ENCODE assay signal across 11 cellular contexts in genomic region chr2:47007826-47008225, GRCh38.
DNase-seq lines count a peak whose midpoint lies in the region; ATAC-seq and TF ChIP-seq lines count a peak whose summit lies in the region.
"Had no signal": no experiment of that assay in that cellular context is flagged by ENCODE, and none has a peak within 500 bp of the region (broad histone marks: within the 10 kb centered on the region; RNA-seq: fewer than 3 reads in every experiment).

No MANE protein-coding gene starts in this region.

- H3K9me3 ChIP-seq in heart left ventricle (no peaks in the 10 kb centered on the region), parathyroid adenoma (ENCODE audit: control insufficient read depth, low read length) (no peaks in the 10 kb centered on the region), aorta (ENCODE audit: control insufficient read depth, low read length) (no peaks in the 10 kb centered on the region)
- H3K9me3 ChIP-seq: neutrophil had no signal

- H3K4me2 ChIP-seq in parathyroid adenoma (ENCODE audit: low read length) = no peak overlapping the region

- no peak for TF ChIP-seq CTCF in heart left ventricle (IDR thresholded peaks at IDR 0.05)
- TF ChIP-seq CTCF in parathyroid adenoma (IDR thresholded peaks at IDR 0.05) = no peak
- TF ChIP-seq CTCF in foreskin fibroblast (IDR thresholded peaks at IDR 0.05; ENCODE audit: low read depth, low read length) = no peak

- 83 to 87% (median 85%) methylated on average over 6 of the region's 6 CpGs for WGBS in heart left ventricle, 4 donors
- 55 to 62% methylated on average over 6 of the region's 6 CpGs for WGBS in aorta, 2 donors

- no peaks in the 10 kb centered on the region for H3K79me2 ChIP-seq in parathyroid adenoma

- H3K4me1 ChIP-seq in heart left ventricle = peaks cover 3 to 59% (median 30%) of the 10 kb centered on the region in 12 donors
- H3K4me1 ChIP-seq in parathyroid adenoma = peaks cover 29% of the 10 kb centered on the region
- peaks cover 0 to 7% of the 10 kb centered on the region in 2 donors for H3K4me1 ChIP-seq in aorta (ENCODE audit: control insufficient read depth in 1 of 2, insufficient read depth in 2 of 2, low read length in 2 of 2)

- peak overlapping the region; percentile 25 to 85 (median 80) for H3K27ac ChIP-seq in heart left ventricle
- peak overlapping the region; percentile 58 for H3K27ac ChIP-seq in parathyroid adenoma
- H3K27ac ChIP-seq in aorta (ENCODE audit: low read depth in 1 of 2, low read length in 2 of 2) = peak overlapping the region; percentile 64 to 90
- H3K27ac ChIP-seq: neutrophil had no signal

- TF ChIP-seq POLR2A in heart left ventricle (IDR thresholded peaks at IDR 0.05) = no peak

- peak; percentile 1 for ATAC-seq in Right ventricle myocardium superior (ENCODE audit: poor library complexity)
- ATAC-seq in heart left ventricle = no peak
- no peak for ATAC-seq in aorta (ENCODE audit: low FRiP score)
- ATAC-seq in HG03460 (IDR thresholded peaks at IDR 0.05; ENCODE audit: unreplicated experiment) = no peak

- H3K9ac ChIP-seq in parathyroid adenoma = no peak overlapping the region

- peaks cover 0 to 67% (median 18%) of the 10 kb centered on the region in 9 donors for H3K36me3 ChIP-seq in heart left ventricle
- no peaks in the 10 kb centered on the region for H3K36me3 ChIP-seq in parathyroid adenoma (ENCODE audit: control insufficient read depth, insufficient read depth, low read length)
- peaks cover 0 to 3% of the 10 kb centered on the region in 2 donors for H3K36me3 ChIP-seq in aorta (ENCODE audit: control insufficient read depth in 1 of 2, insufficient read depth in 2 of 2, low read length in 1 of 2)

- intact Hi-C loops in Right ventricle myocardium superior (cut with DNase I) = no loop called here
- intact Hi-C loops in cardiac septum (cut with DNase I) = no loop called here
- intact Hi-C loops in heart left ventricle (cut with DNase I) = loop anchor here in 1 of 10 donors (2.0 kb wide), 1 partner anchor 19 kb away; no protein-coding TSS in a partner anchor
- intact Hi-C loops in aorta (cut with DNase I) = no loop called here

- no peak overlapping the region for H3K4me3 ChIP-seq in heart left ventricle
- no peak overlapping the region for H3K4me3 ChIP-seq in parathyroid adenoma (ENCODE audit: low read depth, low read length)
- no peak overlapping the region for H3K4me3 ChIP-seq in aorta (ENCODE audit: low read length in 2 of 2)
- no peak overlapping the region for H3K4me3 ChIP-seq in foreskin fibroblast (ENCODE audit: low read depth in 1 of 2, low read length in 2 of 2)

- DNase-seq in Right ventricle myocardium superior (no peak), cardiac septum (ENCODE audit: low spot score) (no peak), heart left ventricle (no peak), aorta (no peak), foreskin fibroblast (no peak)
- DNase-seq in stimulated activated CD4-positive, alpha-beta T cell treated with anti-CD3 and anti-CD28 coated beads, Interleukin-12 subunit alpha, Interleukin-12 subunit beta, amount 100 ng/mL, for 4 hours = no peak
- DNase-seq: activated T-cell treated with anti-CD3 and anti-CD28 coated beads for 4 hours; stimulated activated CD4-positive, alpha-beta T cell treated with anti-CD3 and anti-CD28 coated beads, Interleukin-4, amount 100 ng/mL, for 24 hours had no signal

- H2AFZ ChIP-seq in parathyroid adenoma = peak overlapping the region; percentile 79

- no peaks in the 10 kb centered on the region for H3K27me3 ChIP-seq in heart left ventricle
- H3K27me3 ChIP-seq in parathyroid adenoma (ENCODE audit: control insufficient read depth, insufficient read depth, low read length) = no peaks in the 10 kb centered on the region
- no peaks in the 10 kb centered on the region for H3K27me3 ChIP-seq in aorta (ENCODE audit: control insufficient read depth in 1 of 2, insufficient read depth in 2 of 2, low read length in 1 of 2)
- H3K27me3 ChIP-seq: neutrophil had no signal
